In the genomic region with DNA sequence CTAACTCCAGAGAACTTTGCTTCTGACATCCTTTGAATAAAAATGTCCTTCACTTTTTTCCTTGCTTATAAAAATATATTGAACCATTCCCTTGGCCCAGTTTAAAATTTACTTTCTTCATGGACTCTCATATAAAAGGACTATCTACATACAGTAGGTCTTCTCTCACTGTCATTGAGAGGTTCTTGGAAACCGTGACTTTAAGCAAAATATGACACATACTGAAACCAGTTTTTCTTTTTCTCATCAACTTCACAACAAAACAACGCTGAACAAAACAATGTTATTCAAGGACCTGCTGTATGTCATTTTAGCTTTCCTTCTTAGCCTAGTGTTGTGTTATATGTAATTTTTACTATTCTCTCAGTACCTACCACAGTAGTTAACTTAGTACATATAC, we compare ENCODE assay signal across 20 cellular contexts.
DNase-seq lines count a peak whose midpoint lies in the region; ATAC-seq, FAIRE-seq and TF ChIP-seq lines count a peak whose summit lies in the region.
"Had no signal": no experiment of that assay in that cellular context is flagged by ENCODE, and none has a peak within 500 bp of the region (broad histone marks: within the 10 kb centered on the region; RNA-seq: fewer than 3 reads in every experiment).

No MANE protein-coding gene starts in this region.

- TF ChIP-seq CTCF in GM12865 (IDR thresholded peaks at IDR 0.05; ENCODE audit: insufficient read depth, low read depth, low read length, missing control alignments) = no peak
- no peak for TF ChIP-seq CTCF in kidney (IDR thresholded peaks at IDR 0.05; ENCODE audit: borderline replicate concordance, extremely low read depth, insufficient read depth)
- no peak for TF ChIP-seq CTCF in nephron progenitor cell (IDR thresholded peaks at IDR 0.05)

- H3K4me1 ChIP-seq in kidney (ENCODE audit: control insufficient read depth in 1 of 2, insufficient read depth in 1 of 2, low read depth in 1 of 2, low read length in 2 of 2) = no peaks in the 10 kb centered on the region
- H3K4me1 ChIP-seq in aorta (ENCODE audit: control insufficient read depth in 1 of 2, insufficient read depth in 2 of 2, low read length in 2 of 2) = no peaks in the 10 kb centered on the region
- H3K4me1 ChIP-seq: HAP-1 had no signal

- H3K27me3 ChIP-seq in aorta (ENCODE audit: control insufficient read depth in 1 of 2, insufficient read depth in 2 of 2, low read length in 1 of 2) = no peaks in the 10 kb centered on the region
- H3K27me3 ChIP-seq: BLaER1 had no signal

- peaks cover 23% of the 10 kb centered on the region for H3K4me1 Mint-ChIP-seq in nephron progenitor cell
- H3K4me1 Mint-ChIP-seq: CD14-positive monocyte; CD4-positive, alpha-beta memory T cell had no signal

- H3K9ac ChIP-seq in kidney (ENCODE audit: low read length in 2 of 2) = no peak overlapping the region
- H3K9ac ChIP-seq: BLaER1, GM23248 had no signal

- intact Hi-C loops in kidney (cut with DNase I) = no loop called here
- intact Hi-C loops in aorta (cut with DNase I) = no loop called here

- H3K27ac Mint-ChIP-seq in nephron progenitor cell = no peak overlapping the region
- H3K27ac Mint-ChIP-seq: CD14-positive monocyte; CD4-positive, alpha-beta memory T cell had no signal

- no peaks in the 10 kb centered on the region for H3K36me3 Mint-ChIP-seq in nephron progenitor cell (ENCODE audit: low read depth)
- H3K36me3 Mint-ChIP-seq: CD14-positive monocyte; CD4-positive, alpha-beta memory T cell had no signal

- DNase-seq in GM12865 (ENCODE audit: low read depth) (peak; percentile 2), kidney (no peak), NOMO-1 (lab: John Stamatoyannopoulos, UW; ENCODE audit: unreplicated experiment in 2 of 2) (no peak), aorta (no peak), nephron progenitor cell (no peak)
- DNase-seq: CD4-positive, alpha-beta memory T cell; DMS79 treated with DMSO at 0.1 percent for 48 hours; GF-D8; GM23248; IMR-90 had no signal

- H3K9me3 Mint-ChIP-seq in nephron progenitor cell = no peaks in the 10 kb centered on the region

- ATAC-seq in HG02610 (IDR thresholded peaks at IDR 0.05; ENCODE audit: unreplicated experiment) = peak; percentile 54
- ATAC-seq in HG03565 (IDR thresholded peaks at IDR 0.05; ENCODE audit: unreplicated experiment) = peak; percentile 48
- no peak for ATAC-seq in aorta (ENCODE audit: low FRiP score)
- ATAC-seq: K562 had no signal

- H3K4me3 ChIP-seq in GM12865 (ENCODE audit: low read depth, low read length) = no peak overlapping the region
- H3K4me3 ChIP-seq in kidney (ENCODE audit: low read length in 2 of 2) = no peak overlapping the region
- H3K4me3 ChIP-seq in aorta (ENCODE audit: low read length in 2 of 2) = no peak overlapping the region
- H3K4me3 ChIP-seq: BLaER1, GM23248, HAP-1, K562 had no signal

- H3K4me3 Mint-ChIP-seq in nephron progenitor cell = no peak overlapping the region
- H3K4me3 Mint-ChIP-seq: CD14-positive monocyte; CD4-positive, alpha-beta memory T cell had no signal

- WGBS in aorta, 2 donors = 39 to 42% methylated on average over 2 of the region's 2 CpGs

- H3K36me3 ChIP-seq in kidney (ENCODE audit: control insufficient read depth in 1 of 2, insufficient read depth in 2 of 2, low read length in 2 of 2) = no peaks in the 10 kb centered on the region
- no peaks in the 10 kb centered on the region for H3K36me3 ChIP-seq in aorta (ENCODE audit: control insufficient read depth in 1 of 2, insufficient read depth in 2 of 2, low read length in 1 of 2)
- H3K36me3 ChIP-seq: BLaER1, HAP-1 had no signal

- H3K27me3 Mint-ChIP-seq in nephron progenitor cell (ENCODE audit: low read depth, poor library complexity) = peaks cover 3% of the 10 kb centered on the region
- H3K27me3 Mint-ChIP-seq: CD4-positive, alpha-beta memory T cell had no signal

- peak; percentile 6 for FAIRE-seq in kidney (lab: Jason Lieb, UNC)
- FAIRE-seq: GM12891, HTR-8/SVneo, K562 had no signal

- H3K27ac ChIP-seq in kidney (ENCODE audit: low read depth in 2 of 2, low read length in 2 of 2) (no peak overlapping the region), aorta (ENCODE audit: low read depth in 1 of 2, low read length in 2 of 2) (no peak overlapping the region)
- H3K27ac ChIP-seq: 22Rv1, BLaER1, GM23248, HL-60 had no signal

- H3K9me3 ChIP-seq in kidney (ENCODE audit: control insufficient read depth in 1 of 2, low read length in 2 of 2) (no peaks in the 10 kb centered on the region), aorta (ENCODE audit: control insufficient read depth, low read length) (no peaks in the 10 kb centered on the region)
- H3K9me3 ChIP-seq: BLaER1, HAP-1 had no signal
